Comparison of ENCODE assay signal across 8 cellular contexts in the genomic region with DNA sequence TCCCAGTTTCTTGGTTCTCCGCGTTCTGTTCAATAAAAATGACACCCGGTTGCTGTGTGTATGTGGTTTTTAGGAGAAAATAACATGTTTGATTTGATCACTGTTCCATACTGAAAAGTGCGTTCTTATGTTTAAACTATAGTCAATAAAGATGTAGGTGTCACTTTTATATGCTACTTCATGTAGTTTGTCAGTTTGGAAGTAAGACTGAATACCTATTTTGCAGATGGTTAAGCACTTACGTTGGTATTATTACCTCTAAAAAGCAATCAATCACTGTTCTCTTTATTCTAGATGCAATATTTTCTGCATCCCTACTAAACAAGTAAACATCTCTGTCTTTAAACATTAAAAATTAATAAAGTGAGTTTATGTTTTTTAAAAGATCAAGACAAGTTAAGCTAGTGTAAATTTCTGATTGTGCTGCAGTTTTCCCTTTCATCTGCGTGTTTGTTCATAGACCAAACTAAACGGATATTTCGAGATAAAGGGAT. TPM values are rescaled to one million over a fixed set of nuclear protein-coding genes. Genes with fewer than 3 reads are reported as not detected.
DNase-seq lines count a peak whose midpoint lies in the region; ATAC-seq and TF ChIP-seq lines count a peak whose summit lies in the region.

No MANE protein-coding gene starts in this region.

- H3K4me2 ChIP-seq in hepatocyte, result peak overlapping the region; percentile 79

- no peak for ATAC-seq in stimulated activated effector memory CD8-positive, alpha-beta T cell treated with anti-CD3 and anti-CD28 coated beads, Interleukin-12 subunit alpha, Interleukin-12 subunit beta, amount 100 ng/mL, for 72 hours
- ATAC-seq in GM21619 (IDR thresholded peaks at IDR 0.05; ENCODE audit: unreplicated experiment), result no peak

- peaks cover 41% of the 10 kb centered on the region for H3K4me1 Mint-ChIP-seq in stimulated activated effector memory CD8-positive, alpha-beta T cell treated with anti-CD3 and anti-CD28 coated beads, Interleukin-12 subunit alpha, Interleukin-12 subunit beta, amount 100 ng/mL, for 72 hours

- H3K27me3 ChIP-seq in hepatocyte, result no peaks in the 10 kb centered on the region

- no peaks in the 10 kb centered on the region for H3K9me2 ChIP-seq in hepatocyte (replicated peaks; ENCODE audit: insufficient read depth)

- peak overlapping the region; percentile 99 for H3K27ac Mint-ChIP-seq in stimulated activated effector memory CD8-positive, alpha-beta T cell treated with anti-CD3 and anti-CD28 coated beads, Interleukin-12 subunit alpha, Interleukin-12 subunit beta, amount 100 ng/mL, for 72 hours

- H3K36me3 Mint-ChIP-seq in stimulated activated effector memory CD8-positive, alpha-beta T cell treated with anti-CD3 and anti-CD28 coated beads, Interleukin-12 subunit alpha, Interleukin-12 subunit beta, amount 100 ng/mL, for 72 hours, result peaks cover 34% of the 10 kb centered on the region

- 2% methylated on average over 8 of the region's 8 CpGs for WGBS in hepatocyte (ENCODE audit: low lambda C conversion rate, missing lambda C conversion rate)

- H3K4me1 ChIP-seq in hepatocyte (ENCODE audit: insufficient read depth), result peaks cover 4% of the 10 kb centered on the region

- TF ChIP-seq CTCF in VCaP (conservative IDR thresholded peaks at IDR 0.05) (no peak), hepatocyte (IDR thresholded peaks at IDR 0.05; ENCODE audit: poor library complexity) (no peak)

- no peaks in the 10 kb centered on the region for H4K20me1 ChIP-seq in hepatocyte (ENCODE audit: insufficient read depth, poor library complexity, severe bottlenecking)

- peaks cover 49% of the 10 kb centered on the region for H3K79me2 ChIP-seq in hepatocyte

- peak overlapping the region; percentile 38 for H3K4me3 ChIP-seq in hepatocyte

- no peaks in the 10 kb centered on the region for H3K9me3 ChIP-seq in hepatocyte (ENCODE audit: low read depth)

- no peaks in the 10 kb centered on the region for H3K9me3 Mint-ChIP-seq in stimulated activated effector memory CD8-positive, alpha-beta T cell treated with anti-CD3 and anti-CD28 coated beads, Interleukin-12 subunit alpha, Interleukin-12 subunit beta, amount 100 ng/mL, for 72 hours

- H3K36me3 ChIP-seq in hepatocyte (replicated peaks; ENCODE audit: insufficient read depth, low read depth), result no peaks in the 10 kb centered on the region

- DNase-seq in NOMO-1 treated with dmso at 0.1 percent for 144 hours (lab: John Stamatoyannopoulos, UW; ENCODE audit: unreplicated experiment) (peak; percentile 1), NOMO-1 treated with DMSO at 0.1 percent for 48 hours (lab: John Stamatoyannopoulos, UW; ENCODE audit: unreplicated experiment) (no peak), hepatocyte (ENCODE audit: low spot score) (no peak), NCI-H1417 (lab: John Stamatoyannopoulos, UW) (no peak), AG08395 (ENCODE audit: low spot score) (no peak)
- no peak for DNase-seq in stimulated activated effector memory CD8-positive, alpha-beta T cell treated with anti-CD3 and anti-CD28 coated beads, Interleukin-12 subunit alpha, Interleukin-12 subunit beta, amount 100 ng/mL, for 72 hours (ENCODE audit: low spot score in 2 of 2)

- peak overlapping the region; percentile 50 for H2AFZ ChIP-seq in hepatocyte

- peak overlapping the region; percentile 97 for H3K4me3 Mint-ChIP-seq in stimulated activated effector memory CD8-positive, alpha-beta T cell treated with anti-CD3 and anti-CD28 coated beads, Interleukin-12 subunit alpha, Interleukin-12 subunit beta, amount 100 ng/mL, for 72 hours

- H3K27ac ChIP-seq in VCaP (peak overlapping the region; percentile 89), hepatocyte (peak overlapping the region; percentile 26)

RNA-seq across cellular contexts. Expression of a gene that starts 0.7 kb away (rescaled TPM):
- total RNA-seq in hepatocyte, result 7.9 and 9.2 TPM in 2 replicates
- polyA plus RNA-seq in hepatocyte, result 3.2 and 5.1 TPM in 2 replicates

RNA-seq across cellular contexts. Expression of a gene that starts 19.7 kb away (rescaled TPM):
- 35.9 and 39.7 TPM in 2 replicates for total RNA-seq in hepatocyte
- polyA plus RNA-seq in hepatocyte, result 15.1 and 16.6 TPM in 2 replicates
